Comparison of ENCODE assay signal across 11 cellular contexts in the genomic region with DNA sequence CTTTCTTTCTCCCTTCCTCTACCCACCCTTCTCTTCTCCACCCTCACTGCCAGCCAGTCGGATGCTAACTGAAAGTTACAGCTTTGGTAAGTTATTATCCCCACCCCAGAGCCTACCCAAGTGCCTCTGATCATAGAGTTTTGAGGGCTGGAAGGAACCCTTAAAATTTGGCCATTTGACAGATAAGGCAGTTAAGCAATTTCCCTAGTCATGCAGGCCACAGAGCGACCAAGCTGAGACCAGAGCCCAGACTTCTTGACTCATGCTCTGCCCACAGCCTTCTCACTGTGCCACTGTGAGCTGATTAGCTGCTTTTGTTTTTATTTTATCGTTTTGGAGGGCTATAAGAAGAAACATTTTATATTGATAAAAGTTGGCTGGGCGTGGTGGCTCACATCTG. TPM values are rescaled to one million over a fixed set of nuclear protein-coding genes. Genes with fewer than 3 reads are reported as not detected.
DNase-seq lines count a peak whose midpoint lies in the region.
"Had no signal": no experiment of that assay in that cellular context is flagged by ENCODE, and none has a peak within 500 bp of the region (broad histone marks: within the 10 kb centered on the region; RNA-seq: fewer than 3 reads in every experiment).

No MANE protein-coding gene starts in this region.

- H3K4me3 ChIP-seq in adipocyte (ENCODE audit: low read length), result peak overlapping the region; percentile 20
- H3K4me3 ChIP-seq in skeletal muscle satellite cell (ENCODE audit: low read length), result no peak overlapping the region

- H3K4me2 ChIP-seq in skeletal muscle satellite cell (ENCODE audit: low read length), result peak overlapping the region; percentile 46

- peaks cover 25% of the 10 kb centered on the region for H3K4me1 Mint-ChIP-seq in activated T-cell treated with anti-CD3 and anti-CD28 coated beads, Interleukin-2, amount 50 U/mL, for 24 hours (ENCODE audit: low read depth)

- H3K36me3 Mint-ChIP-seq in activated T-cell treated with anti-CD3 and anti-CD28 coated beads, Interleukin-2, amount 50 U/mL, for 24 hours (ENCODE audit: low read depth), result peaks cover 90% of the 10 kb centered on the region

- H3K9me3 Mint-ChIP-seq in activated T-cell treated with anti-CD3 and anti-CD28 coated beads, Interleukin-2, amount 50 U/mL, for 24 hours, result no peaks in the 10 kb centered on the region

- no peaks in the 10 kb centered on the region for H3K27me3 Mint-ChIP-seq in activated T-cell treated with anti-CD3 and anti-CD28 coated beads, Interleukin-2, amount 50 U/mL, for 24 hours

- H3K27ac Mint-ChIP-seq in activated T-cell treated with anti-CD3 and anti-CD28 coated beads, Interleukin-2, amount 50 U/mL, for 24 hours, result peak overlapping the region; percentile 88

- H3K36me3 ChIP-seq in adipocyte (ENCODE audit: control insufficient read depth, insufficient read depth, low read length, severe bottlenecking) (peaks cover 16% of the 10 kb centered on the region), skeletal muscle satellite cell (ENCODE audit: insufficient read depth, low read length) (peaks cover 44% of the 10 kb centered on the region)

- H3K4me1 ChIP-seq in adipocyte (ENCODE audit: control insufficient read depth, insufficient read depth, low read length) (peaks cover 35% of the 10 kb centered on the region), skeletal muscle satellite cell (ENCODE audit: control insufficient read depth, insufficient read depth, low read length) (peaks cover 22% of the 10 kb centered on the region)

- H3K27me3 ChIP-seq in adipocyte (replicated peaks; ENCODE audit: control insufficient read depth, insufficient read depth, low read length) (no peaks in the 10 kb centered on the region), skeletal muscle satellite cell (ENCODE audit: control insufficient read depth, insufficient read depth, low read length) (no peaks in the 10 kb centered on the region)

- H3K9me3 ChIP-seq in adipocyte (ENCODE audit: control insufficient read depth, low read length) (no peaks in the 10 kb centered on the region), skeletal muscle satellite cell (replicated peaks; ENCODE audit: low read length) (no peaks in the 10 kb centered on the region)

- H3K9ac ChIP-seq in adipocyte (ENCODE audit: low read length) (peak overlapping the region; percentile 60), skeletal muscle satellite cell (ENCODE audit: low read depth, low read length) (peak overlapping the region; percentile 47)

- no peak overlapping the region for H3K4me3 Mint-ChIP-seq in activated T-cell treated with anti-CD3 and anti-CD28 coated beads, Interleukin-2, amount 50 U/mL, for 24 hours

- DNase-seq in activated T-cell treated with anti-CD3 and anti-CD28 coated beads, Interleukin-2, amount 50 U/mL, for 24 hours, result no peak
- DNase-seq in activated T-cell treated with anti-CD3 and anti-CD28 coated beads for 4 hours, result no peak
- DNase-seq in adipocyte (ENCODE audit: low read depth), result peak; percentile 78
- no peak for DNase-seq in 8988T
- no peak for DNase-seq in NCI-H2227 (lab: John Stamatoyannopoulos, UW; ENCODE audit: unreplicated experiment)
- DNase-seq: NCI-H2171 treated with DMSO at 0.1 percent for 48 hours, SIG-M5, small intestine had no signal

RNA-seq across cellular contexts. Expression of a gene that starts 17.2 kb away (rescaled TPM):
- total RNA-seq in skeletal muscle satellite cell (2012; rRNA removed), result not detected in 2 replicates
- total RNA-seq: cerebellum had no signal

RNA-seq across cellular contexts. Expression of a gene that starts 17.5 kb away (rescaled TPM):
- total RNA-seq in skeletal muscle satellite cell (2012; rRNA removed), result 12.9 and 14.9 TPM in 2 replicates

RNA-seq across cellular contexts. Expression of a gene that starts 29.4 kb away (rescaled TPM):
- total RNA-seq in skeletal muscle satellite cell (2012; rRNA removed), result 13.2 and 15.1 TPM in 2 replicates

RNA-seq across cellular contexts. Expression of a gene that starts 29.6 kb away (rescaled TPM):
- 0.44 TPM in 1 of 2 replicates, not detected in the other for total RNA-seq in skeletal muscle satellite cell (2012; rRNA removed)
- total RNA-seq: HT1080 had no signal

RNA-seq across cellular contexts. Expression of a gene that starts 45.6 kb away (rescaled TPM):
- 124 and 181 TPM in 2 replicates for total RNA-seq in skeletal muscle satellite cell (2012; rRNA removed)
